ENCODE assay signal across 17 cellular contexts in genomic region chr5:59001716-59002115, GRCh38.
DNase-seq lines count a peak whose midpoint lies in the region; ATAC-seq and TF ChIP-seq lines count a peak whose summit lies in the region.
"Had no signal": no experiment of that assay in that cellular context is flagged by ENCODE, and none has a peak within 500 bp of the region (broad histone marks: within the 10 kb centered on the region; RNA-seq: fewer than 3 reads in every experiment).

No MANE protein-coding gene starts in this region.

- POLR2A ChIA-PET in SK-N-SH (lab: Yijun Ruan, JAX): no interaction called here

- no peaks in the 10 kb centered on the region for H3K27me3 ChIP-seq in SK-N-SH (ENCODE audit: insufficient read depth)
- H3K27me3 ChIP-seq: BLaER1 had no signal

- H3K4me3 ChIP-seq in SK-N-SH (ENCODE audit: low read depth in 2 of 2, low read length in 1 of 2): no peak overlapping the region
- H3K4me3 ChIP-seq: BLaER1 had no signal

- DNase-seq in SK-N-SH (no peak), natural killer cell (no peak), kidney tubule cell (ENCODE audit: low spot score) (no peak), RKO (ENCODE audit: low spot score) (no peak), NCI-H2227 (lab: John Stamatoyannopoulos, UW; ENCODE audit: unreplicated experiment) (no peak)
- no peak for DNase-seq in activated naive CD8-positive, alpha-beta T cell treated with anti-CD3 and anti-CD28 coated beads for 36 hours
- DNase-seq: H9, NCI-H1092, NCI-H226, NCI-H526 treated with DMSO at 0.1 percent for 48 hours, PC-3 had no signal

- H3F3A ChIP-seq in SK-N-SH (replicated peaks; ENCODE audit: insufficient read depth): no peaks in the 10 kb centered on the region

- intact Hi-C loops in natural killer cell (cut with micrococcal nuclease): loop anchor here (5.0 kb wide), 1 partner anchor 36 kb away; no protein-coding TSS in a partner anchor

- H3K79me2 ChIP-seq in SK-N-SH (ENCODE audit: insufficient read depth): no peaks in the 10 kb centered on the region

- H3K27ac ChIP-seq in SK-N-SH (ENCODE audit: low read depth in 2 of 2, low read length in 1 of 2): peak overlapping the region in 1 of 2 experiments; percentile 80; a peak in 2 of 4 replicates
- H3K27ac ChIP-seq: 22Rv1, BLaER1, KMS-11 had no signal

- H3K4me2 ChIP-seq in SK-N-SH: no peak overlapping the region
- H3K4me2 ChIP-seq: BLaER1, KMS-11 had no signal

- no peaks in the 10 kb centered on the region for H3K36me3 ChIP-seq in SK-N-SH (replicated peaks in 1 of 2; ENCODE audit: control insufficient read depth in 1 of 2, insufficient read depth in 2 of 2, low read length in 1 of 2)
- H3K36me3 ChIP-seq: BLaER1 had no signal

- no peaks in the 10 kb centered on the region for H3K9me3 Mint-ChIP-seq in activated naive CD8-positive, alpha-beta T cell (ENCODE audit: low read depth)
- no peaks in the 10 kb centered on the region for H3K9me3 Mint-ChIP-seq in activated naive CD8-positive, alpha-beta T cell treated with anti-CD3 and anti-CD28 coated beads for 36 hours
- H3K9me3 Mint-ChIP-seq in natural killer cell: no peaks in the 10 kb centered on the region
- H3K9me3 Mint-ChIP-seq: H9 had no signal

- no peak for TF ChIP-seq CTCF in SK-N-SH (IDR thresholded peaks at IDR 0.05)
- no peak for TF ChIP-seq CTCF in natural killer cell (IDR thresholded peaks at IDR 0.05)

- peaks cover 3% of the 10 kb centered on the region for H3K36me3 Mint-ChIP-seq in activated naive CD8-positive, alpha-beta T cell
- H3K36me3 Mint-ChIP-seq in activated naive CD8-positive, alpha-beta T cell treated with anti-CD3 and anti-CD28 coated beads for 36 hours: peaks cover 8% of the 10 kb centered on the region
- H3K36me3 Mint-ChIP-seq in natural killer cell: no peaks in the 10 kb centered on the region

- H3K9me3 ChIP-seq in SK-N-SH: no peaks in the 10 kb centered on the region
- H3K9me3 ChIP-seq: BLaER1 had no signal

- no peak overlapping the region for H2AFZ ChIP-seq in SK-N-SH (ENCODE audit: low read depth)

- no peak overlapping the region for H3K9ac ChIP-seq in SK-N-SH
- H3K9ac ChIP-seq: BLaER1, KMS-11 had no signal

- no peak overlapping the region for H3K4me3 Mint-ChIP-seq in activated naive CD8-positive, alpha-beta T cell
- H3K4me3 Mint-ChIP-seq in activated naive CD8-positive, alpha-beta T cell treated with anti-CD3 and anti-CD28 coated beads for 36 hours: no peak overlapping the region
- no peak overlapping the region for H3K4me3 Mint-ChIP-seq in natural killer cell
- H3K4me3 Mint-ChIP-seq: H9 had no signal

- 82% methylated on average over 6 of the region's 6 CpGs for WGBS in SK-N-SH (ENCODE audit: low lambda C conversion rate)

- TF ChIP-seq RAD21 in SK-N-SH (IDR thresholded peaks at IDR 0.05; ENCODE audit: low read length): no peak

- peak overlapping the region; percentile 4 for H3K27ac Mint-ChIP-seq in activated naive CD8-positive, alpha-beta T cell
- no peak overlapping the region for H3K27ac Mint-ChIP-seq in activated naive CD8-positive, alpha-beta T cell treated with anti-CD3 and anti-CD28 coated beads for 36 hours
- peak overlapping the region; percentile 3 to 4 for H3K27ac Mint-ChIP-seq in natural killer cell

- no peak for TF ChIP-seq EP300 in SK-N-SH (IDR thresholded peaks at IDR 0.05; ENCODE audit: borderline replicate concordance in 1 of 2, low read depth in 1 of 2, low read length in 1 of 2)

- no peaks in the 10 kb centered on the region for H3K27me3 Mint-ChIP-seq in activated naive CD8-positive, alpha-beta T cell
- no peaks in the 10 kb centered on the region for H3K27me3 Mint-ChIP-seq in activated naive CD8-positive, alpha-beta T cell treated with anti-CD3 and anti-CD28 coated beads for 36 hours
- no peaks in the 10 kb centered on the region for H3K27me3 Mint-ChIP-seq in natural killer cell (ENCODE audit: low read depth in 2 of 2)

- no peaks in the 10 kb centered on the region for H3K9me2 ChIP-seq in SK-N-SH

- peaks cover 0 to 22% of the 10 kb centered on the region in 2 experiments; a peak in 2 of 4 replicates for H3K4me1 ChIP-seq in SK-N-SH (ENCODE audit: control insufficient read depth in 1 of 2, insufficient read depth in 2 of 2, low read depth in 1 of 2, low read length in 1 of 2)
- H3K4me1 ChIP-seq: BLaER1 had no signal

- CTCF ChIA-PET in SK-N-SH (lab: Yijun Ruan, JAX): interaction anchor here (0.9 to 10.9 kb wide), 6 partner anchors 10 to 672 kb away, joined by 3 to 143 read pairs (median 5); no protein-coding TSS in a partner anchor

- no peaks in the 10 kb centered on the region for H4K20me1 ChIP-seq in SK-N-SH (ENCODE audit: insufficient read depth)
- H4K20me1 ChIP-seq: BLaER1 had no signal

- ATAC-seq in SK-N-SH treated with all-trans-retinoic acid at 6 μM for 48 hours: no peak
- no peak for ATAC-seq in natural killer cell
- ATAC-seq: HepG2, PC-3 had no signal

- peaks cover 67% of the 10 kb centered on the region for H3K4me1 Mint-ChIP-seq in activated naive CD8-positive, alpha-beta T cell (ENCODE audit: low read depth)
- peaks cover 55% of the 10 kb centered on the region for H3K4me1 Mint-ChIP-seq in activated naive CD8-positive, alpha-beta T cell treated with anti-CD3 and anti-CD28 coated beads for 36 hours
- H3K4me1 Mint-ChIP-seq in natural killer cell: peaks cover 60 to 70% of the 10 kb centered on the region in 2 donors

TF ChIP-seq in SK-N-SH, 30 proteins besides CTCF, POLR2A, EP300 and RAD21:
- TF ChIP-seq TCF12 (IDR thresholded peaks at IDR 0.05) (0 out of 2 replicates have a peak, but pooled peaks have one; percentile 10), NRF1 (IDR thresholded peaks at IDR 0.05; ENCODE audit: low read depth, low read length) (no peak)

TF ChIP-seq in SK-N-SH treated with all-trans-retinoic acid at 6 μM for 48 hours, 23 proteins besides CTCF, POLR2A, EP300 and RAD21:
- TF ChIP-seq TCF4 (CRISPR knock-in tag; IDR thresholded peaks at IDR 0.05; ENCODE audit: borderline replicate concordance) (no peak), ZNF70 (CRISPR knock-in tag; IDR thresholded peaks at IDR 0.05) (no peak), CREB5 (CRISPR knock-in tag; IDR thresholded peaks at IDR 0.05; ENCODE audit: low read depth) (no peak), ISL1 (CRISPR knock-in tag; IDR thresholded peaks at IDR 0.05) (no peak), ZFP30 (CRISPR knock-in tag; IDR thresholded peaks at IDR 0.05) (no peak)
- TF ChIP-seq, protein P1, sequence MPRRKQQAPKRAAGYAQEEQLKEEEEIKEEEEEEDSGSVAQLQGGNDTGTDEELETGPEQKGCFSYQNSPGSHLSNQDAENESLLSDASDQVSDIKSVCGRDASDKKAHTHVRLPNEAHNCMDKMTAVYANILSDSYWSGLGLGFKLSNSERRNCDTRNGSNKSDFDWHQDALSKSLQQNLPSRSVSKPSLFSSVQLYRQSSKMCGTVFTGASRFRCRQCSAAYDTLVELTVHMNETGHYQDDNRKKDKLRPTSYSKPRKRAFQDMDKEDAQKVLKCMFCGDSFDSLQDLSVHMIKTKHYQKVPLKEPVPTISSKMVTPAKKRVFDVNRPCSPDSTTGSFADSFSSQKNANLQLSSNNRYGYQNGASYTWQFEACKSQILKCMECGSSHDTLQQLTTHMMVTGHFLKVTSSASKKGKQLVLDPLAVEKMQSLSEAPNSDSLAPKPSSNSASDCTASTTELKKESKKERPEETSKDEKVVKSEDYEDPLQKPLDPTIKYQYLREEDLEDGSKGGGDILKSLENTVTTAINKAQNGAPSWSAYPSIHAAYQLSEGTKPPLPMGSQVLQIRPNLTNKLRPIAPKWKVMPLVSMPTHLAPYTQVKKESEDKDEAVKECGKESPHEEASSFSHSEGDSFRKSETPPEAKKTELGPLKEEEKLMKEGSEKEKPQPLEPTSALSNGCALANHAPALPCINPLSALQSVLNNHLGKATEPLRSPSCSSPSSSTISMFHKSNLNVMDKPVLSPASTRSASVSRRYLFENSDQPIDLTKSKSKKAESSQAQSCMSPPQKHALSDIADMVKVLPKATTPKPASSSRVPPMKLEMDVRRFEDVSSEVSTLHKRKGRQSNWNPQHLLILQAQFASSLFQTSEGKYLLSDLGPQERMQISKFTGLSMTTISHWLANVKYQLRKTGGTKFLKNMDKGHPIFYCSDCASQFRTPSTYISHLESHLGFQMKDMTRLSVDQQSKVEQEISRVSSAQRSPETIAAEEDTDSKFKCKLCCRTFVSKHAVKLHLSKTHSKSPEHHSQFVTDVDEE (CRISPR knock-in tag; IDR thresholded peaks at IDR 0.05): no peak
TF ChIP-seq in SK-N-SH treated with all-trans-retinoic acid at 6 μM for 48 hours: peak in this region for 0.
